18 cellular contexts compared by ENCODE assay signal in the genomic region with DNA sequence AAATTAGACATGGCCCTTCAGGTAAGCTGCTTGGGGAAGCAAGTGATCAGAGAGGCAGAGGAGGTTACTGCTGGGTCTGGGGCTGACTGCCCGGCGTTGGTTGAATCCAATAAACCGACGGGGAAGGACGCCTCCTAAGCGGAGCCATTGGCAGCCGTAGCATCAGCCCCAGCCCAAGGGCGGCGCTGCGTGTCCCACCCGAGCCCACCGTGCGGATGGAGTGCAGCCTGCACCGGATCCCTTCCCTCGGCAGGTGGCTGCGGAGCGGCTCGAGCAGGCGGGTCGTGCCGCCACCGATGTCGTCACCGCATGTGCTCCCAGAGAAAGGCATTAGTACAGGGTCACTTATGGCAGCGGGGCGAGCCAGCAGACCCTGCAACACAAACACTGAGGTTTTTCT.
DNase-seq lines count a peak whose midpoint lies in the region; ATAC-seq and TF ChIP-seq lines count a peak whose summit lies in the region.
"Had no signal": no experiment of that assay in that cellular context is flagged by ENCODE, and none has a peak within 500 bp of the region (broad histone marks: within the 10 kb centered on the region; RNA-seq: fewer than 3 reads in every experiment).

No MANE protein-coding gene starts in this region.

- no peak overlapping the region for H3K9ac ChIP-seq in neuronal stem cell (ENCODE audit: low read depth, low read length, poor library complexity)

- H3K4me2 ChIP-seq in neuronal stem cell (ENCODE audit: insufficient read depth, low read length, poor library complexity, severe bottlenecking) = peak overlapping the region; percentile 54

- H2BK5ac ChIP-seq in neuronal stem cell (ENCODE audit: low read length) = no peak overlapping the region

- no peak for TF ChIP-seq CTCF in left ventricle myocardium inferior (IDR thresholded peaks at IDR 0.05; ENCODE audit: borderline replicate concordance)

- intact Hi-C loops in left ventricle myocardium inferior (cut with micrococcal nuclease) (no loop called here), Right ventricle myocardium inferior (cut with DNase I) (no loop called here)

- WGBS in neuronal stem cell (ENCODE audit: extremely low coverage in 2 of 2, insufficient read length in 2 of 2, insufficient replicate concordance in 1 of 2), 2 donors = no CpG with 5 or more reads among the region's 26 CpGs

- ATAC-seq in Right ventricle myocardium inferior (no peak), HG03135 (IDR thresholded peaks at IDR 0.05; ENCODE audit: unreplicated experiment) (no peak), HG03460 (IDR thresholded peaks at IDR 0.05; ENCODE audit: unreplicated experiment) (no peak), GM19395 (IDR thresholded peaks at IDR 0.05; ENCODE audit: unreplicated experiment) (no peak)

- H3K36me3 ChIP-seq in left ventricle myocardium inferior (peaks cover 33% of the 10 kb centered on the region), neuronal stem cell (replicated peaks in 1 of 2; ENCODE audit: control insufficient read depth in 2 of 2, insufficient read depth in 2 of 2, low read length in 2 of 2) (no peaks in the 10 kb centered on the region)

- H4K8ac ChIP-seq in neuronal stem cell (ENCODE audit: low read depth, low read length) = no peak overlapping the region

- H2AFZ ChIP-seq in neuronal stem cell (ENCODE audit: low read length) = peak overlapping the region; percentile 75

- no peak overlapping the region for H2AK5ac ChIP-seq in neuronal stem cell (ENCODE audit: low read depth, low read length)

- no peak overlapping the region for H2BK120ac ChIP-seq in neuronal stem cell (ENCODE audit: low read depth, low read length)

- peak overlapping the region; percentile 29 for H2BK15ac ChIP-seq in neuronal stem cell (ENCODE audit: low read length)

- H3K4me1 ChIP-seq in left ventricle myocardium inferior = no peaks in the 10 kb centered on the region
- peaks cover 0 to 22% of the 10 kb centered on the region in 2 donors for H3K4me1 ChIP-seq in neuronal stem cell (ENCODE audit: control insufficient read depth in 2 of 2, insufficient read depth in 1 of 2, low read depth in 1 of 2, low read length in 2 of 2)

- peaks cover 12% of the 10 kb centered on the region for H3K27me3 ChIP-seq in left ventricle myocardium inferior (ENCODE audit: low read depth)
- peaks cover 0 to 32% (median 0%) of the 10 kb centered on the region in 3 experiments for H3K27me3 ChIP-seq in neuronal stem cell (ENCODE audit: control insufficient read depth in 3 of 3, insufficient read depth in 3 of 3, low read depth in 1 of 3, low read length in 3 of 3)
- H3K27me3 ChIP-seq: ascending aorta, neutrophil had no signal

- no peaks in the 10 kb centered on the region for H3K79me1 ChIP-seq in neuronal stem cell (ENCODE audit: low read depth, low read length)

- no peak overlapping the region for H3K23ac ChIP-seq in neuronal stem cell (ENCODE audit: low read depth, low read length, poor library complexity)

- H4K91ac ChIP-seq in neuronal stem cell (ENCODE audit: low read depth, low read length, poor library complexity) = no peak overlapping the region

- H3K4me3 ChIP-seq in left ventricle myocardium inferior (peak overlapping the region; percentile 29), neuronal stem cell (ENCODE audit: low read length in 2 of 2) (peak overlapping the region in 1 of 2 donors; percentile 37)
- H3K4me3 ChIP-seq: lung had no signal

- H3K27ac ChIP-seq in left ventricle myocardium inferior (replicated peaks) = no peak overlapping the region
- peak overlapping the region; percentile 65 for H3K27ac ChIP-seq in neuronal stem cell (replicated peaks; ENCODE audit: low read length)
- H3K27ac ChIP-seq: ascending aorta, neutrophil had no signal

- H3K18ac ChIP-seq in neuronal stem cell (ENCODE audit: low read length) = peak overlapping the region; percentile 69

- H3K9me3 ChIP-seq in left ventricle myocardium inferior (replicated peaks) (peaks cover 5% of the 10 kb centered on the region), neuronal stem cell (replicated peaks in 1 of 2; ENCODE audit: control insufficient read depth in 2 of 2, insufficient read depth in 1 of 2, low read depth in 1 of 2, low read length in 2 of 2) (no peaks in the 10 kb centered on the region)
- H3K9me3 ChIP-seq: ascending aorta, neutrophil had no signal

- no peak for DNase-seq in left ventricle myocardium inferior
- no peak for DNase-seq in Right ventricle myocardium inferior (ENCODE audit: missing footprints)
- peak; percentile 50 for DNase-seq in iPS DF 19.7 (ENCODE audit: low read depth, low spot score)
- DNase-seq in neuronal stem cell (ENCODE audit: low spot score) = peak; percentile 60
- DNase-seq in activated CD8-positive, alpha-beta memory T cell treated with anti-CD3 and anti-CD28 coated beads, Interleukin-2, amount 50 U/mL, for 4 hours = no peak
- DNase-seq: 8988T; activated CD8-positive, alpha-beta memory T cell treated with anti-CD3 and anti-CD28 coated beads for 24 hours; activated gamma-delta T cell treated with Interleukin-2 at 50 U/mL for 16 hours; CD4-positive, CD25-positive, alpha-beta regulatory T cell; hippocampal formation; NCI-H2107; small intestine had no signal

- no peak overlapping the region for H3K4ac ChIP-seq in neuronal stem cell (ENCODE audit: low read length)

- no peak overlapping the region for H3K14ac ChIP-seq in neuronal stem cell (ENCODE audit: low read length)

- H2BK12ac ChIP-seq in neuronal stem cell (ENCODE audit: low read length) = no peak overlapping the region

Comparison
In these comparisons a context has a peak if more than half of its experiments do, and no peak if none do; other contexts are left out.
1. DNase-seq: peak in iPS DF 19.7 (single experiment) and neuronal stem cell (single experiment); none in left ventricle myocardium inferior (single experiment), Right ventricle myocardium inferior (single experiment) and activated CD8-positive, alpha-beta memory T cell treated with anti-CD3 and anti-CD28 coated beads, Interleukin-2, amount 50 U/mL, for 4 hours (single experiment).